1 cellular context compared by ENCODE assay signal in genomic region chr2:146821836-146822316, GRCh38.
TF ChIP-seq lines count a peak whose summit lies in the region.

No MANE protein-coding gene starts in this region.

TF ChIP-seq in IMR-90, 13 proteins besides CTCF, POLR2A, EP300 and RAD21 (continued from another document):
- TF ChIP-seq SMC3 (IDR thresholded peaks at IDR 0.05; ENCODE audit: low read depth, low read length), result no peak
- no peak for TF ChIP-seq USF2 (IDR thresholded peaks at IDR 0.05; ENCODE audit: low read depth, low read length)
- TF ChIP-seq MAFK (IDR thresholded peaks at IDR 0.05; ENCODE audit: low read depth, low read length), result no peak
- no peak for TF ChIP-seq BHLHE40 (IDR thresholded peaks at IDR 0.05; ENCODE audit: low read depth, low read length)
- TF ChIP-seq CHD1 (IDR thresholded peaks at IDR 0.05; ENCODE audit: low read depth, low read length), result no peak
- no peak for TF ChIP-seq ELK1 (IDR thresholded peaks at IDR 0.05; ENCODE audit: borderline replicate concordance, low read depth, low read length)
- no peak for TF ChIP-seq FOS (IDR thresholded peaks at IDR 0.05; ENCODE audit: low read depth, low read length)
- TF ChIP-seq RFX5 (IDR thresholded peaks at IDR 0.05; ENCODE audit: low read depth, low read length), result no peak
- no peak for TF ChIP-seq RCOR1 (IDR thresholded peaks at IDR 0.05; ENCODE audit: insufficient replicate concordance, low read length)
